In genomic region chr9:95023217-95024003, GRCh38 we compare ENCODE assay signal across 1 cellular context.
TF ChIP-seq lines count a peak whose summit lies in the region.

No MANE protein-coding gene starts in this region.

TF ChIP-seq in GM23338, 12 proteins besides CTCF, POLR2A, EP300 and RAD21 (continued from another document):
- no peak for TF ChIP-seq ZNF462 (CRISPR knock-in tag; IDR thresholded peaks at IDR 0.05)
- no peak for TF ChIP-seq ZNF114 (CRISPR knock-in tag; IDR thresholded peaks at IDR 0.05)
- no peak for TF ChIP-seq EZH2phosphoT487 (IDR thresholded peaks at IDR 0.05; ENCODE audit: unreplicated experiment)
- TF ChIP-seq, protein P1, sequence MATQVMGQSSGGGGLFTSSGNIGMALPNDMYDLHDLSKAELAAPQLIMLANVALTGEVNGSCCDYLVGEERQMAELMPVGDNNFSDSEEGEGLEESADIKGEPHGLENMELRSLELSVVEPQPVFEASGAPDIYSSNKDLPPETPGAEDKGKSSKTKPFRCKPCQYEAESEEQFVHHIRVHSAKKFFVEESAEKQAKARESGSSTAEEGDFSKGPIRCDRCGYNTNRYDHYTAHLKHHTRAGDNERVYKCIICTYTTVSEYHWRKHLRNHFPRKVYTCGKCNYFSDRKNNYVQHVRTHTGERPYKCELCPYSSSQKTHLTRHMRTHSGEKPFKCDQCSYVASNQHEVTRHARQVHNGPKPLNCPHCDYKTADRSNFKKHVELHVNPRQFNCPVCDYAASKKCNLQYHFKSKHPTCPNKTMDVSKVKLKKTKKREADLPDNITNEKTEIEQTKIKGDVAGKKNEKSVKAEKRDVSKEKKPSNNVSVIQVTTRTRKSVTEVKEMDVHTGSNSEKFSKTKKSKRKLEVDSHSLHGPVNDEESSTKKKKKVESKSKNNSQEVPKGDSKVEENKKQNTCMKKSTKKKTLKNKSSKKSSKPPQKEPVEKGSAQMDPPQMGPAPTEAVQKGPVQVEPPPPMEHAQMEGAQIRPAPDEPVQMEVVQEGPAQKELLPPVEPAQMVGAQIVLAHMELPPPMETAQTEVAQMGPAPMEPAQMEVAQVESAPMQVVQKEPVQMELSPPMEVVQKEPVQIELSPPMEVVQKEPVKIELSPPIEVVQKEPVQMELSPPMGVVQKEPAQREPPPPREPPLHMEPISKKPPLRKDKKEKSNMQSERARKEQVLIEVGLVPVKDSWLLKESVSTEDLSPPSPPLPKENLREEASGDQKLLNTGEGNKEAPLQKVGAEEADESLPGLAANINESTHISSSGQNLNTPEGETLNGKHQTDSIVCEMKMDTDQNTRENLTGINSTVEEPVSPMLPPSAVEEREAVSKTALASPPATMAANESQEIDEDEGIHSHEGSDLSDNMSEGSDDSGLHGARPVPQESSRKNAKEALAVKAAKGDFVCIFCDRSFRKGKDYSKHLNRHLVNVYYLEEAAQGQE (IDR thresholded peaks at IDR 0.05; ENCODE audit: unreplicated experiment), result no peak
- TF ChIP-seq NANOG (IDR thresholded peaks at IDR 0.05; ENCODE audit: borderline replicate concordance), result no peak
- TF ChIP-seq POLR2AphosphoS5 (IDR thresholded peaks at IDR 0.05; ENCODE audit: low read depth), result no peak
- TF ChIP-seq ETS1 (IDR thresholded peaks at IDR 0.05), result no peak
- no peak for TF ChIP-seq EZH2 (IDR thresholded peaks at IDR 0.05; ENCODE audit: low read depth, unreplicated experiment)
- TF ChIP-seq ZNF331 (CRISPR knock-in tag; IDR thresholded peaks at IDR 0.05; ENCODE audit: low read depth), result no peak
- TF ChIP-seq CREB1 (CRISPR knock-in tag; IDR thresholded peaks at IDR 0.05; ENCODE audit: low read depth), result no peak
